In the genomic region with DNA sequence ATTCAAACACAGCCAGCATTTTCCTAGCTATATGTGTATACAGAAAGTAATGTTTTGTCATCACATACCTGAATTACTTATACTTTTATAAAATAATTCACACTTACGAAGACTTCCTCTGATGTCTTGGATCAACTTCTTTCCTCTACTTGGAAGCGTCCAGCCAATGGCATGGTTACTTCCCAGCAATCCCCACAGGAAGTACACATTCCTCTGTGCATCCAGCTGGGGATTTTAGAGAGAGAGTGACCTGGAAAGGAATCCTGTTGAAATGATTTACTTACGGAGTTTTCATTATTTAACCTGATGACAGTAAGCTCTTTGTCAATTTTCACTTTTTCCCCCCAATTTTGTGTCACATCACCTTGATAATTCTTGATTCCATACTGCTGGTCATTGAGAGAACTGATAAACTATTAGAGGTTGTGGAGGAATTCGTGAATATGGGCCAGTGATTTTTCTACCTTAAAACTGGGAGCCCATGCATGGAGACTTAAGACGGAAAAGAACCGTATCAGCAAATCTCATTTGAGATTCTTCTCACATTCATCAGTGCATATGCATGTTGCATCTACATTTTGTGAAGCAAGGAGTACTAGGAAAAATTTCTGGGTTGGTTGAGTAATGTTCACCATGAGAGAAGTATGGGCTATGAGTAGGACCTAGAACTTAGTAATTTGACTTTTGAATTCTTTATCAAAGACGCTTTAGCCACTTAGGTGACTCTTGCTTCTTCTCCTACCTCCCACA, we compare ENCODE assay signal across 1 cellular context.
TF ChIP-seq lines count a peak whose summit lies in the region.

No MANE protein-coding gene starts in this region.

TF ChIP-seq in endothelial cell of umbilical vein, 7 proteins besides CTCF, POLR2A, EP300 and RAD21:
- TF ChIP-seq GATA2 (IDR thresholded peaks at IDR 0.05; ENCODE audit: insufficient read depth, insufficient read length, low read depth, low read length) (no peak), POLR2AphosphoS5 (IDR thresholded peaks at IDR 0.05; ENCODE audit: insufficient read depth, low read depth, low read length) (peak; percentile 54)
